Comparison of ENCODE assay signal across 14 cellular contexts in genomic region chr5:123132330-123132729, GRCh38. TPM values are rescaled to one million over a fixed set of nuclear protein-coding genes. Genes with fewer than 3 reads are reported as not detected.
DNase-seq lines count a peak whose midpoint lies in the region; ATAC-seq and TF ChIP-seq lines count a peak whose summit lies in the region.
"Had no signal": no experiment of that assay in that cellular context is flagged by ENCODE, and none has a peak within 500 bp of the region (broad histone marks: within the 10 kb centered on the region; RNA-seq: fewer than 3 reads in every experiment).

No MANE protein-coding gene starts in this region.

- H3K36me3 Mint-ChIP-seq in T-cell: no peaks in the 10 kb centered on the region
- H3K36me3 Mint-ChIP-seq: IgD-negative memory B cell had no signal

- H3K27me3 Mint-ChIP-seq in T-cell: peaks cover 30 to 32% of the 10 kb centered on the region in 2 donors

- H3K27ac ChIP-seq in smooth muscle cell (ENCODE audit: low read depth) (peak overlapping the region; percentile 54), adrenal gland (no peak overlapping the region)
- H3K27ac ChIP-seq: BLaER1 had no signal

- no peaks in the 10 kb centered on the region for H3K9me3 Mint-ChIP-seq in T-cell

- no peak for ATAC-seq in T-cell (replicated peaks in 1 of 4)

- CTCF ChIA-PET in T-cell (lab: Charles Lee): no interaction called here

- no peak overlapping the region for H3K27ac Mint-ChIP-seq in T-cell
- H3K27ac Mint-ChIP-seq: IgD-negative memory B cell had no signal

- H3K4me3 Mint-ChIP-seq in T-cell: no peak overlapping the region
- H3K4me3 Mint-ChIP-seq: IgD-negative memory B cell had no signal

- intact Hi-C loops in adrenal gland (cut with DNase I): no loop called here

- H3K36me3 ChIP-seq in smooth muscle cell (ENCODE audit: low read depth) (no peaks in the 10 kb centered on the region), adrenal gland (replicated peaks in 1 of 2) (no peaks in the 10 kb centered on the region)
- H3K36me3 ChIP-seq: BLaER1 had no signal

- no peak overlapping the region for H2AFZ ChIP-seq in smooth muscle cell (ENCODE audit: low read depth)

- no peaks in the 10 kb centered on the region for H3K9me3 ChIP-seq in smooth muscle cell (replicated peaks; ENCODE audit: low read depth)
- H3K9me3 ChIP-seq in adrenal gland (replicated peaks in 1 of 3): no peaks in the 10 kb centered on the region
- H3K9me3 ChIP-seq: BLaER1 had no signal

- TF ChIP-seq CTCF in smooth muscle cell (IDR thresholded peaks at IDR 0.05; ENCODE audit: borderline replicate concordance, insufficient read depth, poor library complexity, severe bottlenecking) (no peak), adrenal gland (IDR thresholded peaks at IDR 0.05) (no peak)

- no peaks in the 10 kb centered on the region for H3K4me1 ChIP-seq in smooth muscle cell (ENCODE audit: low read depth)
- H3K4me1 ChIP-seq in adrenal gland (replicated peaks in 1 of 2): no peaks in the 10 kb centered on the region
- H3K4me1 ChIP-seq: BLaER1 had no signal

- TF ChIP-seq POLR2A in adrenal gland (IDR thresholded peaks at IDR 0.05): no peak

- 70% methylated on average over 2 of the region's 2 CpGs for WGBS in smooth muscle cell (ENCODE audit: low lambda C conversion rate)
- WGBS in adrenal gland, 4 donors: 88 to 96% (median 92%) methylated on average over 2 of the region's 2 CpGs

- POLR2A ChIA-PET in T-cell (lab: Charles Lee): no interaction called here

- H3K4me2 ChIP-seq in smooth muscle cell: peak overlapping the region; percentile 6
- H3K4me2 ChIP-seq: BLaER1 had no signal

- H3K79me2 ChIP-seq in smooth muscle cell (ENCODE audit: low read depth): peaks cover 81% of the 10 kb centered on the region

- H3K4me1 Mint-ChIP-seq in T-cell: no peaks in the 10 kb centered on the region
- H3K4me1 Mint-ChIP-seq: IgD-negative memory B cell had no signal

- in situ Hi-C loops in ACHN (cut with HindIII; ENCODE audit: low pct_ligation_motif_present, low pct_unique_long_range_greater_than_20kb, low sequenced_read_pairs): no loop called here

- H3K4me3 ChIP-seq in smooth muscle cell (no peak overlapping the region), adrenal gland (no peak overlapping the region)
- H3K4me3 ChIP-seq: BLaER1 had no signal

- peaks cover 4% of the 10 kb centered on the region for H4K20me1 ChIP-seq in smooth muscle cell (ENCODE audit: low read depth)
- H4K20me1 ChIP-seq: BLaER1 had no signal

- H3K27me3 ChIP-seq in smooth muscle cell (ENCODE audit: low read depth) (no peaks in the 10 kb centered on the region), adrenal gland (no peaks in the 10 kb centered on the region)
- H3K27me3 ChIP-seq: BLaER1 had no signal

- peak; percentile 1 for DNase-seq in NCI-H2029 (lab: John Stamatoyannopoulos, UW)
- no peak for DNase-seq in NCI-H2029 treated with DMSO at 0.1 percent for 48 hours (lab: John Stamatoyannopoulos, UW)
- DNase-seq in OCI-M1 (lab: John Stamatoyannopoulos, UW): peak; percentile 4
- DNase-seq in amniotic epithelial cell (ENCODE audit: low read depth): peak; percentile 82
- DNase-seq in smooth muscle cell (lab: John Stamatoyannopoulos, UW; ENCODE audit: unreplicated experiment): no peak
- DNase-seq in T-cell: no peak
- no peak for DNase-seq in adrenal gland
- DNase-seq in ACHN: no peak
- DNase-seq: NCI-H1436, NCI-H2081, NCI-H524 had no signal

- peaks cover 4% of the 10 kb centered on the region for H3F3A ChIP-seq in smooth muscle cell (ENCODE audit: low read depth)

- H3K9ac ChIP-seq in smooth muscle cell (ENCODE audit: low read depth): no peak overlapping the region
- H3K9ac ChIP-seq: BLaER1 had no signal

RNA-seq across cellular contexts. Expression of gene PRDM6, which starts 43.3 kb away (rescaled TPM):
- total RNA-seq in smooth muscle cell (12.9 and 16.5 TPM in 2 replicates), T-cell (under 1 TPM in 1 of 5 donors, not detected in 4; 0.03 TPM), adrenal gland (1 to 10 TPM in 4 of 8 donors, under 1 TPM in 4; 0.12 to 4.1 (median 0.85) TPM)
- polyA plus RNA-seq in smooth muscle cell (20.4 and 28.1 TPM in 2 replicates), adrenal gland (under 1 TPM; 0.26 to 0.61 (median 0.32) TPM)
- total RNA-seq: SK-MEL-5 had no signal
- polyA plus RNA-seq: IgD-negative memory B cell had no signal

Comparison
In these comparisons a context has a peak if more than half of its experiments do, and no peak if none do; other contexts are left out.
1. DNase-seq: peak in NCI-H2029 (single experiment), OCI-M1 (single experiment) and amniotic epithelial cell (single experiment); none in NCI-H2029 treated with DMSO at 0.1 percent for 48 hours (single experiment), smooth muscle cell (single experiment), T-cell (0 of 34), adrenal gland (0 of 7) and ACHN (single experiment).